In the genomic region with DNA sequence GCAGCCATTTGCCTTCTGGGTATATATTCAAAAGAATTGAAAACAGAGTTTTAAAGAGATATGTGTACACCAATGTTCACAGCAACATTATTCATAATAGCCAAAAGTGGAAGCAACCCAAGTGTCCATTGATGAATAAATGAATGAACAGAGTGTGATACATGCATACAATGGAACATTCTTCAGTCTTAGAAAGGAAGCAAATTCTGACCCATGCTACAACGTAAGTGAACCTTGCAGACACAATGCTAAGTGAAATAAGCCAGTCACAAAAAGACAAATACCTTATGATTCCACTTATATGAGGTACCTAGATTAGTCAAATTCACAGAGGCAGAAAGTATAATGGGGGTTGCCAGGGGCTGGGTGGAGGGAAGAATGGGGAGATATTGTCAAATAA, we compare ENCODE assay signal across 31 cellular contexts. TPM values are rescaled to one million over a fixed set of nuclear protein-coding genes. Genes with fewer than 3 reads are reported as not detected.
"Had no signal": no experiment of that assay in that cellular context is flagged by ENCODE, and none has a peak within 500 bp of the region (broad histone marks: within the 10 kb centered on the region; RNA-seq: fewer than 3 reads in every experiment).

No MANE protein-coding gene starts in this region.

- DNase-seq: activated CD4-positive, alpha-beta T cell treated with anti-CD3 and anti-CD28 coated beads for 1 hour; activated CD4-positive, alpha-beta T cell treated with anti-CD3 and anti-CD28 coated beads for 4 hours; activated CD4-positive, alpha-beta T cell treated with anti-CD3 and anti-CD28 coated beads, Interleukin-2, amount 10 ng/mL, durations not matched to agents 7 days and 5 days; activated CD4-positive, alpha-beta T cell treated with anti-CD3 and anti-CD28 coated beads, Interleukin-2, amount 50 U/mL, for 4 hours; activated CD8-positive, alpha-beta memory T cell treated with anti-CD3 and anti-CD28 coated beads for 24 hours; activated CD8-positive, alpha-beta T cell treated with anti-CD3 and anti-CD28 coated beads for 36 hours; activated effector memory CD4-positive, alpha-beta T cell treated with anti-CD3 and anti-CD28 coated beads, Interleukin-2, amount 50 U/mL, for 16 hours; activated naive CD4-positive, alpha-beta T cell treated with anti-CD3 and anti-CD28 coated beads for 36 hours; activated naive CD8-positive, alpha-beta T cell treated with anti-CD3 and anti-CD28 coated beads for 36 hours; activated naive CD8-positive, alpha-beta T cell treated with anti-CD3 and anti-CD28 coated beads, Interleukin-2, amount 50 U/mL, for 24 hours; activated T-cell treated with anti-CD3 and anti-CD28 coated beads, Interleukin-2, amount 50 U/mL, for 48 hours; adrenal gland; amygdala; aorta; body of pancreas; caudate nucleus; cortex of kidney; dermis blood vessel endothelial cell; effector CD4-positive, alpha-beta T cell; effector memory CD8-positive, alpha-beta T cell; foreskin fibroblast; gastrocnemius medialis; heart right ventricle; T-helper 1 cell; T-helper 17 cell; T1000 had no signal

- H3K27ac Mint-ChIP-seq: activated CD4-positive, alpha-beta T cell treated with anti-CD3 and anti-CD28 coated beads, Interleukin-2, amount 10 ng/mL, durations not matched to agents 7 days and 5 days; activated CD8-positive, alpha-beta T cell treated with anti-CD3 and anti-CD28 coated beads for 36 hours; activated naive CD4-positive, alpha-beta T cell treated with anti-CD3 and anti-CD28 coated beads for 36 hours; activated naive CD4-positive, alpha-beta T cell treated with anti-CD3 and anti-CD28 coated beads, Interleukin-2, amount 50 U/mL, for 24 hours; activated naive CD8-positive, alpha-beta T cell treated with anti-CD3 and anti-CD28 coated beads for 36 hours; activated naive CD8-positive, alpha-beta T cell treated with anti-CD3 and anti-CD28 coated beads, Interleukin-2, amount 50 U/mL, for 24 hours; activated T-helper 1 cell treated with anti-CD3 and anti-CD28 coated beads, Interleukin-12 subunit alpha, Interleukin-12 subunit beta, Interleukin-2, Interleukin-4 antibody, amounts not matched to agents 30 ng/mL and 10 ng/mL and 1 ng/mL, durations not matched to agents 14 hours and 24 hours and 36 hours; activated T-helper 2 cell treated with anti-CD3 and anti-CD28 coated beads, Interferon-gamma antibody, Interleukin-2, Interleukin-4, amounts not matched to agents 10 μg/mL and 5 μg/mL and 100 μg/mL, durations not matched to agents 14 hours and 24 hours and 36 hours; effector memory CD8-positive, alpha-beta T cell; T-helper 17 cell; T-helper 2 cell treated with Interferon-gamma antibody and Interleukin-4, amounts not matched to agents 5 μg/mL and 100 μg/mL, for 36 hours had no signal

- H3K27ac ChIP-seq: adrenal gland, body of pancreas, epithelial cell of prostate, gastrocnemius medialis, heart right ventricle had no signal

- H3K4me1 ChIP-seq: adrenal gland, gastrocnemius medialis, heart right ventricle had no signal

- H3K9me3 Mint-ChIP-seq: activated CD4-positive, alpha-beta T cell treated with anti-CD3 and anti-CD28 coated beads, Interleukin-2, amount 10 ng/mL, durations not matched to agents 7 days and 5 days; activated CD8-positive, alpha-beta T cell treated with anti-CD3 and anti-CD28 coated beads for 36 hours; activated naive CD4-positive, alpha-beta T cell treated with anti-CD3 and anti-CD28 coated beads for 36 hours; activated naive CD4-positive, alpha-beta T cell treated with anti-CD3 and anti-CD28 coated beads, Interleukin-2, amount 50 U/mL, for 24 hours; activated naive CD8-positive, alpha-beta T cell treated with anti-CD3 and anti-CD28 coated beads for 36 hours; activated naive CD8-positive, alpha-beta T cell treated with anti-CD3 and anti-CD28 coated beads, Interleukin-2, amount 50 U/mL, for 24 hours; activated T-helper 1 cell treated with anti-CD3 and anti-CD28 coated beads, Interleukin-12 subunit alpha, Interleukin-12 subunit beta, Interleukin-2, Interleukin-4 antibody, amounts not matched to agents 30 ng/mL and 10 ng/mL and 1 ng/mL, durations not matched to agents 14 hours and 24 hours and 36 hours; activated T-helper 2 cell treated with anti-CD3 and anti-CD28 coated beads, Interferon-gamma antibody, Interleukin-2, Interleukin-4, amounts not matched to agents 10 μg/mL and 5 μg/mL and 100 μg/mL, durations not matched to agents 14 hours and 24 hours and 36 hours; effector memory CD8-positive, alpha-beta T cell had no signal

- ATAC-seq: activated CD8-positive, alpha-beta T cell treated with anti-CD3 and anti-CD28 coated beads for 36 hours; activated naive CD8-positive, alpha-beta T cell treated with anti-CD3 and anti-CD28 coated beads, Interleukin-2, amount 50 U/mL, for 24 hours; body of pancreas; effector memory CD8-positive, alpha-beta T cell; gastrocnemius medialis; heart right ventricle; T-helper 17 cell had no signal

- H3K36me3 Mint-ChIP-seq: activated naive CD8-positive, alpha-beta T cell treated with anti-CD3 and anti-CD28 coated beads for 36 hours had no signal

- H3K4me3 Mint-ChIP-seq: activated CD4-positive, alpha-beta T cell treated with anti-CD3 and anti-CD28 coated beads, Interleukin-2, amount 10 ng/mL, durations not matched to agents 7 days and 5 days; activated CD8-positive, alpha-beta T cell treated with anti-CD3 and anti-CD28 coated beads for 36 hours; activated naive CD4-positive, alpha-beta T cell treated with anti-CD3 and anti-CD28 coated beads for 36 hours; activated naive CD4-positive, alpha-beta T cell treated with anti-CD3 and anti-CD28 coated beads, Interleukin-2, amount 50 U/mL, for 24 hours; activated naive CD8-positive, alpha-beta T cell treated with anti-CD3 and anti-CD28 coated beads for 36 hours; activated naive CD8-positive, alpha-beta T cell treated with anti-CD3 and anti-CD28 coated beads, Interleukin-2, amount 50 U/mL, for 24 hours; activated T-helper 1 cell treated with anti-CD3 and anti-CD28 coated beads, Interleukin-12 subunit alpha, Interleukin-12 subunit beta, Interleukin-2, Interleukin-4 antibody, amounts not matched to agents 30 ng/mL and 10 ng/mL and 1 ng/mL, durations not matched to agents 14 hours and 24 hours and 36 hours; effector memory CD8-positive, alpha-beta T cell; T-helper 17 cell; T-helper 2 cell treated with Interferon-gamma antibody and Interleukin-4, amounts not matched to agents 5 μg/mL and 100 μg/mL, for 36 hours had no signal

- H3K4me1 Mint-ChIP-seq: activated naive CD4-positive, alpha-beta T cell treated with anti-CD3 and anti-CD28 coated beads, Interleukin-2, amount 50 U/mL, for 24 hours; activated naive CD8-positive, alpha-beta T cell treated with anti-CD3 and anti-CD28 coated beads for 36 hours; activated naive CD8-positive, alpha-beta T cell treated with anti-CD3 and anti-CD28 coated beads, Interleukin-2, amount 50 U/mL, for 24 hours; T-helper 17 cell had no signal

- H3K4me3 ChIP-seq: adrenal gland, body of pancreas, gastrocnemius medialis, heart right ventricle had no signal

- H3K27me3 ChIP-seq: adrenal gland, body of pancreas, gastrocnemius medialis had no signal

- H3K36me3 ChIP-seq: adrenal gland, gastrocnemius medialis, heart right ventricle had no signal

- H3K9me3 ChIP-seq: adrenal gland, body of pancreas, gastrocnemius medialis, heart right ventricle had no signal

RNA-seq across cellular contexts. Expression of gene RIMS4, which starts 40.5 kb away (rescaled TPM):
- total RNA-seq: activated CD4-positive, alpha-beta T cell treated with anti-CD3 and anti-CD28 coated beads, Interleukin-2, amount 10 ng/mL, durations not matched to agents 7 days and 5 days; activated CD8-positive, alpha-beta T cell treated with anti-CD3 and anti-CD28 coated beads for 36 hours; activated T-helper 1 cell treated with anti-CD3 and anti-CD28 coated beads, Interleukin-12 subunit alpha, Interleukin-12 subunit beta, Interleukin-2, Interleukin-4 antibody, amounts not matched to agents 30 ng/mL and 10 ng/mL and 1 ng/mL, durations not matched to agents 14 hours and 24 hours and 36 hours; activated T-helper 2 cell treated with anti-CD3 and anti-CD28 coated beads, Interferon-gamma antibody, Interleukin-2, Interleukin-4, amounts not matched to agents 10 μg/mL and 5 μg/mL and 100 μg/mL, durations not matched to agents 14 hours and 24 hours and 36 hours; dermis blood vessel endothelial cell; T-helper 17 cell had no signal
